ENCODE assay signal across 1 cellular context in the genomic region with DNA sequence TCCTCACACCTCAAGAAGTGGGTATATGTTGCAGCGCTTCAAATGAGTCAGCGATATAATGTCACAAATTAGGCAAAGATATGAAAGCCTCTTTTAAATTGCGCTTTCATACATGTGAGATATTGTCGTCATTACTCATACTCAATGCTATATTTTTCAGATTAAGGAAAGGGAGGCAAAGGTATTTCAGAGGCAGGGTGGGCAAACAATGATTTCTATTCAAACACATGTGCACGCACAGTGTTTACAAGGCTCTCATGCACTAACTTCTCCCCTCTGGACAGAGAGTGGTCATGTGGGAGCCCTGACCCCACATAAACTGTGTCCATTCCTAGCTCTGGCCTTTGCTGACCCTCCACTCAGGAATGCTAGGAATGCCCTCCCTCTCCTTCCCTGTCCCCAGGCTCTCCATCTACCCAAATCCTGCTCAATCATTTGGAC.
TF ChIP-seq lines count a peak whose summit lies in the region.

No MANE protein-coding gene starts in this region.

TF ChIP-seq in HepG2, 621 proteins besides CTCF, POLR2A, EP300 and RAD21 (continued from another document and continues in another):
- TF ChIP-seq, protein P1, sequence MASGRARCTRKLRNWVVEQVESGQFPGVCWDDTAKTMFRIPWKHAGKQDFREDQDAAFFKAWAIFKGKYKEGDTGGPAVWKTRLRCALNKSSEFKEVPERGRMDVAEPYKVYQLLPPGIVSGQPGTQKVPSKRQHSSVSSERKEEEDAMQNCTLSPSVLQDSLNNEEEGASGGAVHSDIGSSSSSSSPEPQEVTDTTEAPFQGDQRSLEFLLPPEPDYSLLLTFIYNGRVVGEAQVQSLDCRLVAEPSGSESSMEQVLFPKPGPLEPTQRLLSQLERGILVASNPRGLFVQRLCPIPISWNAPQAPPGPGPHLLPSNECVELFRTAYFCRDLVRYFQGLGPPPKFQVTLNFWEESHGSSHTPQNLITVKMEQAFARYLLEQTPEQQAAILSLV (CRISPR knock-in tag; IDR thresholded peaks at IDR 0.05; ENCODE audit: borderline replicate concordance) = no peak
- TF ChIP-seq, protein P2, sequence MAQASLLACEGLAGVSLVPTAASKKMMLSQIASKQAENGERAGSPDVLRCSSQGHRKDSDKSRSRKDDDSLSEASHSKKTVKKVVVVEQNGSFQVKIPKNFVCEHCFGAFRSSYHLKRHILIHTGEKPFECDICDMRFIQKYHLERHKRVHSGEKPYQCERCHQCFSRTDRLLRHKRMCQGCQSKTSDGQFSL (CRISPR knock-in tag; IDR thresholded peaks at IDR 0.05) = no peak
- TF ChIP-seq SRY (CRISPR knock-in tag; IDR thresholded peaks at IDR 0.05) = no peak
- TF ChIP-seq CC2D1A (CRISPR knock-in tag; IDR thresholded peaks at IDR 0.05) = no peak
- no peak for TF ChIP-seq ZFP36L2 (CRISPR knock-in tag; IDR thresholded peaks at IDR 0.05)
- TF ChIP-seq ZMYM4 (CRISPR knock-in tag; IDR thresholded peaks at IDR 0.05) = peak; percentile 83
- TF ChIP-seq ZNF670 (CRISPR knock-in tag; IDR thresholded peaks at IDR 0.05; ENCODE audit: borderline replicate concordance) = no peak
- no peak for TF ChIP-seq ZSCAN20 (CRISPR knock-in tag; IDR thresholded peaks at IDR 0.05; ENCODE audit: borderline replicate concordance)
- TF ChIP-seq, protein P3, sequence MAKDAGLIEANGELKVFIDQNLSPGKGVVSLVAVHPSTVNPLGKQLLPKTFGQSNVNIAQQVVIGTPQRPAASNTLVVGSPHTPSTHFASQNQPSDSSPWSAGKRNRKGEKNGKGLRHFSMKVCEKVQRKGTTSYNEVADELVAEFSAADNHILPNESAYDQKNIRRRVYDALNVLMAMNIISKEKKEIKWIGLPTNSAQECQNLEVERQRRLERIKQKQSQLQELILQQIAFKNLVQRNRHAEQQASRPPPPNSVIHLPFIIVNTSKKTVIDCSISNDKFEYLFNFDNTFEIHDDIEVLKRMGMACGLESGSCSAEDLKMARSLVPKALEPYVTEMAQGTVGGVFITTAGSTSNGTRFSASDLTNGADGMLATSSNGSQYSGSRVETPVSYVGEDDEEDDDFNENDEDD (CRISPR knock-in tag; IDR thresholded peaks at IDR 0.05; ENCODE audit: borderline replicate concordance) = no peak
- TF ChIP-seq ZSCAN31 (CRISPR knock-in tag; IDR thresholded peaks at IDR 0.05; ENCODE audit: low read depth) = peak; percentile 32; the same call in 1 of the 2 replicates
- peak; percentile 15; the same call in 1 of the 2 replicates for TF ChIP-seq ZNF7 (CRISPR knock-in tag; IDR thresholded peaks at IDR 0.05)
- TF ChIP-seq, protein P4, sequence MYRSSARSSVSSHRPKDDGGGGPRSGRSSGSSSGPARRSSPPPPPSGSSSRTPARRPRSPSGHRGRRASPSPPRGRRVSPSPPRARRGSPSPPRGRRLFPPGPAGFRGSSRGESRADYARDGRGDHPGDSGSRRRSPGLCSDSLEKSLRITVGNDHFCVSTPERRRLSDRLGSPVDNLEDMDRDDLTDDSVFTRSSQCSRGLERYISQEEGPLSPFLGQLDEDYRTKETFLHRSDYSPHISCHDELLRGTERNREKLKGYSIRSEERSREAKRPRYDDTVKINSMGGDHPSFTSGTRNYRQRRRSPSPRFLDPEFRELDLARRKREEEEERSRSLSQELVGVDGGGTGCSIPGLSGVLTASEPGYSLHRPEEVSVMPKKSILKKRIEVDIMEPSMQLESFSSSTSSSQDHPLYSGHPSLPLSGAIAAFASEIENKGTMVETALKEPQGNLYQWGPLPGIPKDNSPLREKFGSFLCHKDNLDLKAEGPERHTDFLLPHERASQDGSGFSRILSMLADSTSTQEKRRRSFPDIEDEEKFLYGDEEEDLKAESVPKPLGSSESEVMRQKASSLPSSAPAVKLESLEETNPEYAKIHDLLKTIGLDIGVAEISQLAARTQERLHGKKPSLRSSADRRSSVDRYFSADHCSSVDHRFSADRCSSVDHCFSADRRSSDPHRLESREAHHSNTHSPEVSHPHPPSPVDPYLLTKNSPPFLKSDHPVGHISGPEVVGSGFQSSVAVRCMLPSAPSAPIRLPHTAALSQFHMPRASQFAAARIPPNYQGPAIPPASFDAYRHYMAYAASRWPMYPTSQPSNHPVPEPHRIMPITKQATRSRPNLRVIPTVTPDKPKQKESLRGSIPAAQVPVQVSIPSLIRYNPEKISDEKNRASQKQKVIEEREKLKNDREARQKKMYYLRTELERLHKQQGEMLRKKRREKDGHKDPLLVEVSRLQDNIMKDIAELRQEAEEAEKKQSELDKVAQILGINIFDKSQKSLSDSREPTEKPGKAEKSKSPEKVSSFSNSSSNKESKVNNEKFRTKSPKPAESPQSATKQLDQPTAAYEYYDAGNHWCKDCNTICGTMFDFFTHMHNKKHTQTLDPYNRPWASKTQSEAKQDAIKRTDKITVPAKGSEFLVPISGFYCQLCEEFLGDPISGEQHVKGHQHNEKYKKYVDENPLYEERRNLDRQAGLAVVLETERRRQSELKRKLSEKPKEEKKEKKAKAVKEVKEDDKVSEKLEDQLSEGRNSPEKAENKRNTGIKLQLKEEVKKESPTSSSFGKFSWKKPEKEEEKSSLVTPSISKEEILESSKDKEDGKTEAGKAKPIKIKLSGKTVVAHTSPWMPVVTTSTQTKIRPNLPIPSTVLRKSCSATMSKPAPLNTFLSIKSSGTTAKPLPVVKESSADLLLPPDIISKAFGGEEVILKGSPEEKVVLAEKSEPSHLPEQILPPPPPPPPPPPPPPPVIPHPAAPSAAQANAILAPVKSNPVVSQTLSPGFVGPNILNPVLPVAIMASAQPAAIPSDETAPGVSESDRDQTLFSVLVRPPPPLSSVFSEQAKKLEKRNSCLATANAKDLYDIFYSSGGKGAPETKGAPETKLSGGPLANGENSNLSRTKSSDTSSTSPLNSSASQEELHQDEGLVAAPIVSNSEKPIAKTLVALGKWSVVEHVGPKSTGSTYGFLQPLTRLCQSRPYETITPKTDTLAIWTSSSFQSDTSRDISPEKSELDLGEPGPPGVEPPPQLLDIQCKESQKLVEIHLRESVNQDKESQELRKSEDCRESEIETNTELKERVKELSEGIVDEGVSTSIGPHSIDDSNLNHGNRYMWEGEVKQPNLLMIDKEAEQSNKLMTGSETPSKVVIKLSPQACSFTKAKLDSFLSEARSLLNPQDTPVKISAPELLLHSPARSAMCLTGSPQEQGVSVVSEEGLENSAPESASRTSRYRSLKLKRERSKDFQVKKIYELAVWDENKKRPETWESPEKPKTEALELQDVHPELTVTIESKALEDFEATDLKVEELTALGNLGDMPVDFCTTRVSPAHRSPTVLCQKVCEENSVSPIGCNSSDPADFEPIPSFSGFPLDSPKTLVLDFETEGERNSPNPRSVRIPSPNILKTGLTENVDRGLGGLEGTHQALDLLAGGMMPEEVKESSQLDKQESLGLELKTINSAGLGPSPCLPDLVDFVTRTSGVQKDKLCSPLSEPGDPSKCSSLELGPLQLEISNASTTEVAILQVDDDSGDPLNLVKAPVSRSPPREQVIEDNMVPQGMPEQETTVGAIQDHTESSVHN (CRISPR knock-in tag; IDR thresholded peaks at IDR 0.05) = no peak
- TF ChIP-seq, protein P5, sequence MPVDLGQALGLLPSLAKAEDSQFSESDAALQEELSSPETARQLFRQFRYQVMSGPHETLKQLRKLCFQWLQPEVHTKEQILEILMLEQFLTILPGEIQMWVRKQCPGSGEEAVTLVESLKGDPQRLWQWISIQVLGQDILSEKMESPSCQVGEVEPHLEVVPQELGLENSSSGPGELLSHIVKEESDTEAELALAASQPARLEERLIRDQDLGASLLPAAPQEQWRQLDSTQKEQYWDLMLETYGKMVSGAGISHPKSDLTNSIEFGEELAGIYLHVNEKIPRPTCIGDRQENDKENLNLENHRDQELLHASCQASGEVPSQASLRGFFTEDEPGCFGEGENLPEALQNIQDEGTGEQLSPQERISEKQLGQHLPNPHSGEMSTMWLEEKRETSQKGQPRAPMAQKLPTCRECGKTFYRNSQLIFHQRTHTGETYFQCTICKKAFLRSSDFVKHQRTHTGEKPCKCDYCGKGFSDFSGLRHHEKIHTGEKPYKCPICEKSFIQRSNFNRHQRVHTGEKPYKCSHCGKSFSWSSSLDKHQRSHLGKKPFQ (CRISPR knock-in tag; IDR thresholded peaks at IDR 0.05; ENCODE audit: insufficient replicate concordance) = no peak
- no peak for TF ChIP-seq ZFP90 (CRISPR knock-in tag; IDR thresholded peaks at IDR 0.05; ENCODE audit: borderline replicate concordance)
- TF ChIP-seq, protein P6, sequence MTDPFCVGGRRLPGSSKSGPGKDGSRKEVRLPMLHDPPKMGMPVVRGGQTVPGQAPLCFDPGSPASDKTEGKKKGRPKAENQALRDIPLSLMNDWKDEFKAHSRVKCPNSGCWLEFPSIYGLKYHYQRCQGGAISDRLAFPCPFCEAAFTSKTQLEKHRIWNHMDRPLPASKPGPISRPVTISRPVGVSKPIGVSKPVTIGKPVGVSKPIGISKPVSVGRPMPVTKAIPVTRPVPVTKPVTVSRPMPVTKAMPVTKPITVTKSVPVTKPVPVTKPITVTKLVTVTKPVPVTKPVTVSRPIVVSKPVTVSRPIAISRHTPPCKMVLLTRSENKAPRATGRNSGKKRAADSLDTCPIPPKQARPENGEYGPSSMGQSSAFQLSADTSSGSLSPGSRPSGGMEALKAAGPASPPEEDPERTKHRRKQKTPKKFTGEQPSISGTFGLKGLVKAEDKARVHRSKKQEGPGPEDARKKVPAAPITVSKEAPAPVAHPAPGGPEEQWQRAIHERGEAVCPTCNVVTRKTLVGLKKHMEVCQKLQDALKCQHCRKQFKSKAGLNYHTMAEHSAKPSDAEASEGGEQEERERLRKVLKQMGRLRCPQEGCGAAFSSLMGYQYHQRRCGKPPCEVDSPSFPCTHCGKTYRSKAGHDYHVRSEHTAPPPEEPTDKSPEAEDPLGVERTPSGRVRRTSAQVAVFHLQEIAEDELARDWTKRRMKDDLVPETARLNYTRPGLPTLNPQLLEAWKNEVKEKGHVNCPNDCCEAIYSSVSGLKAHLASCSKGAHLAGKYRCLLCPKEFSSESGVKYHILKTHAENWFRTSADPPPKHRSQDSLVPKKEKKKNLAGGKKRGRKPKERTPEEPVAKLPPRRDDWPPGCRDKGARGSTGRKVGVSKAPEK (CRISPR knock-in tag; IDR thresholded peaks at IDR 0.05; ENCODE audit: borderline replicate concordance) = peak; percentile 64; the same call in 1 of the 2 replicates
- TF ChIP-seq, protein P7, sequence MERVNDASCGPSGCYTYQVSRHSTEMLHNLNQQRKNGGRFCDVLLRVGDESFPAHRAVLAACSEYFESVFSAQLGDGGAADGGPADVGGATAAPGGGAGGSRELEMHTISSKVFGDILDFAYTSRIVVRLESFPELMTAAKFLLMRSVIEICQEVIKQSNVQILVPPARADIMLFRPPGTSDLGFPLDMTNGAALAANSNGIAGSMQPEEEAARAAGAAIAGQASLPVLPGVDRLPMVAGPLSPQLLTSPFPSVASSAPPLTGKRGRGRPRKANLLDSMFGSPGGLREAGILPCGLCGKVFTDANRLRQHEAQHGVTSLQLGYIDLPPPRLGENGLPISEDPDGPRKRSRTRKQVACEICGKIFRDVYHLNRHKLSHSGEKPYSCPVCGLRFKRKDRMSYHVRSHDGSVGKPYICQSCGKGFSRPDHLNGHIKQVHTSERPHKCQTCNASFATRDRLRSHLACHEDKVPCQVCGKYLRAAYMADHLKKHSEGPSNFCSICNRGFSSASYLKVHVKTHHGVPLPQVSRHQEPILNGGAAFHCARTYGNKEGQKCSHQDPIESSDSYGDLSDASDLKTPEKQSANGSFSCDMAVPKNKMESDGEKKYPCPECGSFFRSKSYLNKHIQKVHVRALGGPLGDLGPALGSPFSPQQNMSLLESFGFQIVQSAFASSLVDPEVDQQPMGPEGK (CRISPR knock-in tag; IDR thresholded peaks at IDR 0.05) = peak; percentile 73
- TF ChIP-seq KLF9 (CRISPR knock-in tag; IDR thresholded peaks at IDR 0.05; ENCODE audit: low read depth) = no peak
- TF ChIP-seq KLF15 (CRISPR knock-in tag; IDR thresholded peaks at IDR 0.05; ENCODE audit: borderline replicate concordance) = no peak
- no peak for TF ChIP-seq NRL (CRISPR knock-in tag; IDR thresholded peaks at IDR 0.05; ENCODE audit: borderline replicate concordance)
- TF ChIP-seq PAWR (CRISPR knock-in tag; IDR thresholded peaks at IDR 0.05; ENCODE audit: borderline replicate concordance) = no peak
- TF ChIP-seq SIN3A (IDR thresholded peaks at IDR 0.05; ENCODE audit: borderline replicate concordance, low read depth, low read length) = no peak
- TF ChIP-seq JUN (CRISPR knock-in tag; IDR thresholded peaks at IDR 0.05) = peak; percentile 35
- no peak; the same call in 1 of the 2 replicates for TF ChIP-seq ZNF296 (CRISPR knock-in tag; conservative IDR thresholded peaks at IDR 0.05)
- no peak for TF ChIP-seq ZNF20 (CRISPR knock-in tag; IDR thresholded peaks at IDR 0.05)
- TF ChIP-seq RBFOX2 (IDR thresholded peaks at IDR 0.05; ENCODE audit: low read depth, low read length) = no peak
- TF ChIP-seq RNF2 (conservative IDR thresholded peaks at IDR 0.05; ENCODE audit: low read depth) = no peak
- no peak for TF ChIP-seq ZNF530 (CRISPR knock-in tag; IDR thresholded peaks at IDR 0.05; ENCODE audit: low read depth)
- no peak for TF ChIP-seq SP4 (CRISPR knock-in tag; IDR thresholded peaks at IDR 0.05)
- TF ChIP-seq, protein P8, sequence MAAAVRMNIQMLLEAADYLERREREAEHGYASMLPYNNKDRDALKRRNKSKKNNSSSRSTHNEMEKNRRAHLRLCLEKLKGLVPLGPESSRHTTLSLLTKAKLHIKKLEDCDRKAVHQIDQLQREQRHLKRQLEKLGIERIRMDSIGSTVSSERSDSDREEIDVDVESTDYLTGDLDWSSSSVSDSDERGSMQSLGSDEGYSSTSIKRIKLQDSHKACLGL (CRISPR knock-in tag; IDR thresholded peaks at IDR 0.05) = no peak
- peak; percentile 98 for TF ChIP-seq ZNF775 (CRISPR knock-in tag; IDR thresholded peaks at IDR 0.05; ENCODE audit: borderline replicate concordance)
- TF ChIP-seq ZNF143 (CRISPR knock-in tag; IDR thresholded peaks at IDR 0.05) = no peak
- TF ChIP-seq, protein P9, sequence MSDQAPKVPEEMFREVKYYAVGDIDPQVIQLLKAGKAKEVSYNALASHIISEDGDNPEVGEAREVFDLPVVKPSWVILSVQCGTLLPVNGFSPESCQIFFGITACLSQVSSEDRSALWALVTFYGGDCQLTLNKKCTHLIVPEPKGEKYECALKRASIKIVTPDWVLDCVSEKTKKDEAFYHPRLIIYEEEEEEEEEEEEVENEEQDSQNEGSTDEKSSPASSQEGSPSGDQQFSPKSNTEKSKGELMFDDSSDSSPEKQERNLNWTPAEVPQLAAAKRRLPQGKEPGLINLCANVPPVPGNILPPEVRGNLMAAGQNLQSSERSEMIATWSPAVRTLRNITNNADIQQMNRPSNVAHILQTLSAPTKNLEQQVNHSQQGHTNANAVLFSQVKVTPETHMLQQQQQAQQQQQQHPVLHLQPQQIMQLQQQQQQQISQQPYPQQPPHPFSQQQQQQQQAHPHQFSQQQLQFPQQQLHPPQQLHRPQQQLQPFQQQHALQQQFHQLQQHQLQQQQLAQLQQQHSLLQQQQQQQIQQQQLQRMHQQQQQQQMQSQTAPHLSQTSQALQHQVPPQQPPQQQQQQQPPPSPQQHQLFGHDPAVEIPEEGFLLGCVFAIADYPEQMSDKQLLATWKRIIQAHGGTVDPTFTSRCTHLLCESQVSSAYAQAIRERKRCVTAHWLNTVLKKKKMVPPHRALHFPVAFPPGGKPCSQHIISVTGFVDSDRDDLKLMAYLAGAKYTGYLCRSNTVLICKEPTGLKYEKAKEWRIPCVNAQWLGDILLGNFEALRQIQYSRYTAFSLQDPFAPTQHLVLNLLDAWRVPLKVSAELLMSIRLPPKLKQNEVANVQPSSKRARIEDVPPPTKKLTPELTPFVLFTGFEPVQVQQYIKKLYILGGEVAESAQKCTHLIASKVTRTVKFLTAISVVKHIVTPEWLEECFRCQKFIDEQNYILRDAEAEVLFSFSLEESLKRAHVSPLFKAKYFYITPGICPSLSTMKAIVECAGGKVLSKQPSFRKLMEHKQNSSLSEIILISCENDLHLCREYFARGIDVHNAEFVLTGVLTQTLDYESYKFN (CRISPR knock-in tag; conservative IDR thresholded peaks at IDR 0.05) = peak; percentile 87
- TF ChIP-seq NONO (IDR thresholded peaks at IDR 0.05) = no peak
- 0 out of 2 replicates have a peak, but pooled peaks have one; percentile 51 for TF ChIP-seq NONO (CRISPR knock-in tag; conservative IDR thresholded peaks at IDR 0.05)
- TF ChIP-seq ZFP37 (CRISPR knock-in tag; IDR thresholded peaks at IDR 0.05; ENCODE audit: borderline replicate concordance) = no peak
- no peak for TF ChIP-seq ZNF501 (CRISPR knock-in tag; IDR thresholded peaks at IDR 0.05)
- no peak for TF ChIP-seq U2AF1 (optimal IDR thresholded peaks at IDR 0.05; ENCODE audit: low read depth, low read length)
